8 cellular contexts compared by ENCODE assay signal in genomic region chr2:174337337-174338154, GRCh38. TPM values are rescaled to one million over a fixed set of nuclear protein-coding genes. Genes with fewer than 3 reads are reported as not detected.
DNase-seq lines count a peak whose midpoint lies in the region; ATAC-seq, FAIRE-seq and TF ChIP-seq lines count a peak whose summit lies in the region.

No MANE protein-coding gene starts in this region.

- H3K36me3 Mint-ChIP-seq in activated B cell treated with CpG ODN at 0.5 μM for 24 hours (ENCODE audit: low read depth): no peaks in the 10 kb centered on the region
- no peaks in the 10 kb centered on the region for H3K36me3 Mint-ChIP-seq in stimulated activated memory B cell treated with anti-CD40 and anti-IgM and Interleukin-4, amounts not matched to agents 10 μg/mL and 1 μg/mL and 100 μg/mL, for 72 hours

- DNase-seq in NCI-H146 (lab: John Stamatoyannopoulos, UW): peak; percentile 62
- no peak for DNase-seq in NCI-H146 treated with DMSO at 0.1 percent for 48 hours (lab: John Stamatoyannopoulos, UW; ENCODE audit: unreplicated experiment)
- peak; percentile 49 for DNase-seq in activated B cell treated with CpG ODN at 0.5 μM for 24 hours
- peak; percentile 42 for DNase-seq in glomerular visceral epithelial cell (ENCODE audit: extremely low spot score)
- no peak for DNase-seq in HTR-8/SVneo (ENCODE audit: insufficient read length, low spot score)
- no peak for DNase-seq in occipital lobe (lab: John Stamatoyannopoulos, UW)

- H3K27ac Mint-ChIP-seq in activated B cell treated with CpG ODN at 0.5 μM for 24 hours: peak overlapping the region; percentile 42
- no peak overlapping the region for H3K27ac Mint-ChIP-seq in stimulated activated memory B cell treated with anti-CD40 and anti-IgM and Interleukin-4, amounts not matched to agents 10 μg/mL and 1 μg/mL and 100 μg/mL, for 72 hours

- ATAC-seq in HG02678 (IDR thresholded peaks at IDR 0.05; ENCODE audit: unreplicated experiment): peak; percentile 18
- ATAC-seq in activated B cell treated with CpG ODN at 0.5 μM for 24 hours (ENCODE audit: low read depth): peak; percentile 28
- no peak for ATAC-seq in stimulated activated memory B cell treated with anti-CD40 and anti-IgM and Interleukin-4, amounts not matched to agents 10 μg/mL and 1 μg/mL and 100 μg/mL, for 72 hours

- CTCF ChIA-PET in activated B cell treated with CpG ODN at 0.5 μM for 24 hours (lab: Charles Lee): interaction anchor here (1.0 to 1.3 kb wide), 3 partner anchors 9 to 935 kb away, joined by 3 to 7 read pairs (median 6); no protein-coding TSS in a partner anchor

- POLR2A ChIA-PET in activated B cell treated with CpG ODN at 0.5 μM for 24 hours (lab: Charles Lee): no interaction called here

- peak overlapping the region; percentile 72 for H3K4me3 Mint-ChIP-seq in activated B cell treated with CpG ODN at 0.5 μM for 24 hours
- peak overlapping the region; percentile 39 for H3K4me3 Mint-ChIP-seq in stimulated activated memory B cell treated with anti-CD40 and anti-IgM and Interleukin-4, amounts not matched to agents 10 μg/mL and 1 μg/mL and 100 μg/mL, for 72 hours

- intact Hi-C loops in activated B cell treated with CpG ODN at 0.5 μM for 24 hours (cut with micrococcal nuclease): loop anchor here (5.0 to 10.0 kb wide), 3 partner anchors 1740 to 1827 kb away; no protein-coding TSS in a partner anchor

- no peak for FAIRE-seq in HTR-8/SVneo (lab: Jason Lieb, UNC)

- peaks cover 48% of the 10 kb centered on the region for H3K27me3 Mint-ChIP-seq in activated B cell treated with CpG ODN at 0.5 μM for 24 hours
- H3K27me3 Mint-ChIP-seq in stimulated activated memory B cell treated with anti-CD40 and anti-IgM and Interleukin-4, amounts not matched to agents 10 μg/mL and 1 μg/mL and 100 μg/mL, for 72 hours: peaks cover 60% of the 10 kb centered on the region

- peaks cover 40% of the 10 kb centered on the region for H3K4me1 Mint-ChIP-seq in activated B cell treated with CpG ODN at 0.5 μM for 24 hours
- H3K4me1 Mint-ChIP-seq in stimulated activated memory B cell treated with anti-CD40 and anti-IgM and Interleukin-4, amounts not matched to agents 10 μg/mL and 1 μg/mL and 100 μg/mL, for 72 hours: peaks cover 32% of the 10 kb centered on the region

- H3K9me3 Mint-ChIP-seq in activated B cell treated with CpG ODN at 0.5 μM for 24 hours: no peaks in the 10 kb centered on the region
- no peaks in the 10 kb centered on the region for H3K9me3 Mint-ChIP-seq in stimulated activated memory B cell treated with anti-CD40 and anti-IgM and Interleukin-4, amounts not matched to agents 10 μg/mL and 1 μg/mL and 100 μg/mL, for 72 hours

- no peak for TF ChIP-seq CTCF in activated B cell treated with CpG ODN at 0.5 μM for 24 hours (IDR thresholded peaks at IDR 0.05)

RNA-seq across cellular contexts. Expression of gene SP9, which starts 2.8 kb away (rescaled TPM):
- total RNA-seq in activated B cell treated with CpG ODN at 0.5 μM for 24 hours (not detected in 2 replicates), occipital lobe (7.0 TPM)

RNA-seq across cellular contexts. Expression of gene SCRN3, which starts 58.0 kb away (rescaled TPM):
- 14.3 and 19.4 TPM in 2 replicates for total RNA-seq in activated B cell treated with CpG ODN at 0.5 μM for 24 hours
- 54.0 TPM for total RNA-seq in occipital lobe

Comparison
In these comparisons a context has a peak if more than half of its experiments do, and no peak if none do; other contexts are left out.
1. DNase-seq: peak in NCI-H146 (single experiment), activated B cell treated with CpG ODN at 0.5 μM for 24 hours (single experiment) and glomerular visceral epithelial cell (single experiment); none in NCI-H146 treated with DMSO at 0.1 percent for 48 hours (single experiment), HTR-8/SVneo (single experiment) and occipital lobe (single experiment).